ENCODE assay signal across 11 cellular contexts in the genomic region with DNA sequence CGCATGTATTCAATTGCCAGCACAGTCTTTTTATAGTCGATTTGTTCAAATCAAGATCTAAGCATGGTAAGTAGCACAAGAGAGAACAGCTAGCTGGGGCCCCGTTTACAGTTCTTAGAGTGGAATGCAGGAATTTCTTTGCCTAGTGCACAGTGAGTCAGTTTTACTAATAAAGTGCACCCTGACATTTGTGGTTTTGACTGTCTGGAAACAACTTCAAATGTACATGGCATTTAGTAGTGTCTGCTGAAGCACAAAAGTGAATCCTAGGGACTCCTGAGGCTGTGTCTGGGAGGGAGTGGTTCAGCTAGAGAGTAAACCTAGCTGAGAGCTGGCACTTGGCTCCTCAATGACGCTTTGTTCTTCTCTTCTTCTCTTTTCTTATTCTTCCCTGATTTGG.
DNase-seq lines count a peak whose midpoint lies in the region; ATAC-seq, FAIRE-seq and TF ChIP-seq lines count a peak whose summit lies in the region.
"Had no signal": no experiment of that assay in that cellular context is flagged by ENCODE, and none has a peak within 500 bp of the region (broad histone marks: within the 10 kb centered on the region; RNA-seq: fewer than 3 reads in every experiment).

No MANE protein-coding gene starts in this region.

- H2AFZ ChIP-seq in keratinocyte (ENCODE audit: control insufficient read depth, low read length): no peak overlapping the region

- TF ChIP-seq CTCF in body of pancreas (IDR thresholded peaks at IDR 0.05) (no peak), keratinocyte (optimal IDR thresholded peaks at IDR 0.05 in 1 of 3, IDR thresholded peaks at IDR 0.05 in 1 of 3, conservative IDR thresholded peaks at IDR 0.05 in 1 of 3; ENCODE audit: extremely low read depth in 1 of 3, insufficient read depth in 2 of 3, low read length in 3 of 3) (no peak)

- H3K4me1 ChIP-seq in body of pancreas: no peaks in the 10 kb centered on the region
- peaks cover 9% of the 10 kb centered on the region for H3K4me1 ChIP-seq in keratinocyte (ENCODE audit: control insufficient read depth, extremely low read depth, insufficient read depth, low read length)
- no peaks in the 10 kb centered on the region for H3K4me1 ChIP-seq in effector memory CD4-positive, alpha-beta T cell (ENCODE audit: control insufficient read depth, insufficient read depth, low read length, poor library complexity, severe bottlenecking)
- H3K4me1 ChIP-seq: upper lobe of left lung had no signal

- intact Hi-C loops in body of pancreas (cut with DNase I): no loop called here

- H3K9me1 ChIP-seq in keratinocyte (ENCODE audit: control insufficient read depth, extremely low read depth, insufficient read depth, low read length): no peaks in the 10 kb centered on the region

- dilution Hi-C loops in keratinocyte (cut with MboI; ENCODE audit: extremely low pct_ligation_motif_present, low sequenced_read_pairs): no loop called here

- whole genome bisulfite sequencing in body of pancreas, 2 donors: 69 to 80% methylated on average over 4 of the region's 4 CpGs

- peak; percentile 91 for DNase-seq in AG08395 (ENCODE audit: low spot score)
- peak; percentile 86 for DNase-seq in HS-27A (ENCODE audit: low read depth)
- DNase-seq in body of pancreas: no peak
- DNase-seq in keratinocyte (ENCODE audit: low read depth, low spot score): peak; percentile 54
- DNase-seq in effector memory CD4-positive, alpha-beta T cell: no peak
- no peak for DNase-seq in DMS53 treated with DMSO at 0.1 percent for 48 hours (lab: John Stamatoyannopoulos, UW; ENCODE audit: unreplicated experiment)
- DNase-seq: erythroblast, NCI-H524, upper lobe of left lung had no signal

- no peak overlapping the region for H3K27ac ChIP-seq in body of pancreas
- peak overlapping the region; percentile 33 for H3K27ac ChIP-seq in keratinocyte (ENCODE audit: control insufficient read depth, insufficient read depth, low read length)
- H3K27ac ChIP-seq in effector memory CD4-positive, alpha-beta T cell (ENCODE audit: insufficient read depth, low read length, poor library complexity, severe bottlenecking): no peak overlapping the region
- H3K27ac ChIP-seq: upper lobe of left lung had no signal

- ATAC-seq in body of pancreas: peak; percentile 38
- ATAC-seq in HG02852 (IDR thresholded peaks at IDR 0.05; ENCODE audit: unreplicated experiment): no peak
- ATAC-seq in HG03045 (IDR thresholded peaks at IDR 0.05; ENCODE audit: unreplicated experiment): no peak

- H3K4me2 ChIP-seq in keratinocyte (ENCODE audit: control insufficient read depth, extremely low read depth, insufficient read depth, low read depth, low read length): peak overlapping the region; percentile 52

- H3K4me3 ChIP-seq in body of pancreas (no peak overlapping the region), keratinocyte (ENCODE audit: control insufficient read depth in 2 of 3, extremely low read depth in 1 of 3, insufficient read depth in 2 of 3, low read depth in 1 of 3, low read length in 3 of 3) (no peak overlapping the region)
- H3K4me3 ChIP-seq in effector memory CD4-positive, alpha-beta T cell (ENCODE audit: insufficient read depth, low read depth, low read length, poor library complexity, severe bottlenecking): no peak overlapping the region
- H3K4me3 ChIP-seq: upper lobe of left lung had no signal

- H3K27me3 ChIP-seq in body of pancreas: no peaks in the 10 kb centered on the region
- H3K27me3 ChIP-seq in keratinocyte (ENCODE audit: control insufficient read depth, extremely low read depth, insufficient read depth, low read length): no peaks in the 10 kb centered on the region
- H3K27me3 ChIP-seq in effector memory CD4-positive, alpha-beta T cell (replicated peaks; ENCODE audit: control insufficient read depth, insufficient read depth, low read length, poor library complexity, severe bottlenecking): no peaks in the 10 kb centered on the region
- H3K27me3 ChIP-seq: upper lobe of left lung had no signal

- no peaks in the 10 kb centered on the region for H4K20me1 ChIP-seq in keratinocyte (ENCODE audit: control insufficient read depth, extremely low read depth, insufficient read depth, low read length)

- no peak for TF ChIP-seq POLR2A in body of pancreas (IDR thresholded peaks at IDR 0.05)

- H3K79me2 ChIP-seq in keratinocyte (ENCODE audit: control insufficient read depth, insufficient read depth, low read length): no peaks in the 10 kb centered on the region

- FAIRE-seq in keratinocyte (lab: Jason Lieb, UNC): peak; percentile 98

- H3K9me3 ChIP-seq in body of pancreas (no peaks in the 10 kb centered on the region), keratinocyte (ENCODE audit: control insufficient read depth, low read depth, low read length) (no peaks in the 10 kb centered on the region)
- H3K9me3 ChIP-seq in effector memory CD4-positive, alpha-beta T cell (ENCODE audit: control insufficient read depth, low read length): no peaks in the 10 kb centered on the region
- H3K9me3 ChIP-seq: upper lobe of left lung had no signal

- H3K36me3 ChIP-seq in body of pancreas (replicated peaks in 1 of 2; ENCODE audit: insufficient read depth in 1 of 2, low read depth in 2 of 2): no peaks in the 10 kb centered on the region
- no peaks in the 10 kb centered on the region for H3K36me3 ChIP-seq in keratinocyte (ENCODE audit: control insufficient read depth in 2 of 2, extremely low read depth in 1 of 2, insufficient read depth in 2 of 2, low read length in 2 of 2)
- no peaks in the 10 kb centered on the region for H3K36me3 ChIP-seq in effector memory CD4-positive, alpha-beta T cell (ENCODE audit: control insufficient read depth, insufficient read depth, low read length)
- H3K36me3 ChIP-seq: upper lobe of left lung had no signal

- no peak overlapping the region for H3K9ac ChIP-seq in keratinocyte (ENCODE audit: control insufficient read depth, extremely low read depth, insufficient read depth, low read length)

Comparison
In these comparisons a context has a peak if more than half of its experiments do, and no peak if none do; other contexts are left out.
1. DNase-seq: peak in AG08395 (single experiment), HS-27A (single experiment) and keratinocyte (single experiment); none in body of pancreas (0 of 4), effector memory CD4-positive, alpha-beta T cell (0 of 3) and DMS53 treated with DMSO at 0.1 percent for 48 hours (single experiment).